Comparison of ENCODE assay signal across 12 cellular contexts in the genomic region with DNA sequence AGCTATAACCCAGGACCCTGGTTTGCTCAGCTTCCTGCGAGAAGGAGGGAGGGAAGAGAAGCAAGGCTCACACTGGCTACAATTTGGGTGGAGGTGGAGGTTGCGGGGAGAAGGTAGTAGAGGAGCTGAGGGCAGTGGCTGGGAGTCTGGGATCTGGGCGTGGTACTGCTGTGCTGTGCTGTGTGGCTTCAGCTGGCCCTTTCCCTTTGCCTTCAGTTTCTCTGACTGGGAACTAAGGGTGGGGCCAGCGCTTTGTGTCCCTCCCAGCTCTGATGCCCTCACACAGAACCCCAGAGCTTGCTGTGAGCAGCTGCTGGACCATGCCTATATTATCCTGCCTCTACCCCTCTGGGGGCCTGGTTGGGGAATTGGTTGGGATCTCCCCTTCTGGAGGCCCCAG.
DNase-seq lines count a peak whose midpoint lies in the region; ATAC-seq and FAIRE-seq lines count a peak whose summit lies in the region.
"Had no signal": no experiment of that assay in that cellular context is flagged by ENCODE, and none has a peak within 500 bp of the region (broad histone marks: within the 10 kb centered on the region; RNA-seq: fewer than 3 reads in every experiment).

No MANE protein-coding gene starts in this region.

- H3K4me1 Mint-ChIP-seq in activated CD8-positive, alpha-beta T cell treated with anti-CD3 and anti-CD28 coated beads, Interleukin-2, amount 10 ng/mL, durations not matched to agents 7 days and 5 days (ENCODE audit: low read depth), result peaks cover 78% of the 10 kb centered on the region

- H4K20me1 ChIP-seq in GM23248 (ENCODE audit: insufficient read depth), result no peaks in the 10 kb centered on the region

- no peaks in the 10 kb centered on the region for H3K9me2 ChIP-seq in GM23248 (ENCODE audit: insufficient read depth)

- FAIRE-seq in small intestine (lab: Jason Lieb, UNC), result no peak
- FAIRE-seq: RCC 7860 had no signal

- DNase-seq in GM23248, result peak; percentile 15
- no peak for DNase-seq in activated CD8-positive, alpha-beta T cell treated with anti-CD3 and anti-CD28 coated beads, Interleukin-2, amount 10 ng/mL, durations not matched to agents 7 days and 5 days
- DNase-seq in small intestine, result peak; percentile 71
- DNase-seq: DMS79 treated with DMSO at 0.1 percent for 48 hours, kidney glomerular epithelial cell, NCI-H2029 treated with DMSO at 0.1 percent for 48 hours had no signal

- no peak overlapping the region for H2AFZ ChIP-seq in GM23248

- no peak overlapping the region for H3K4me3 ChIP-seq in GM23248
- peak overlapping the region in 1 of 2 donors; percentile 8 for H3K4me3 ChIP-seq in small intestine (ENCODE audit: low read depth in 1 of 2, low read length in 2 of 2)

- WGBS in GM23248 (ENCODE audit: low coverage in 1 of 2, low lambda C conversion rate in 2 of 2, missing lambda C conversion rate in 2 of 2), 2 experiments, result 77 to 79% methylated on average over 4 of the region's 4 CpGs
- WGBS in small intestine, 3 donors, result 34 to 58% (median 40%) methylated on average over 4 of the region's 4 CpGs

- H3K27me3 ChIP-seq in GM23248 (replicated peaks; ENCODE audit: insufficient read depth) (no peaks in the 10 kb centered on the region), layer of hippocampus (ENCODE audit: control insufficient read depth, insufficient read depth, low read length) (no peaks in the 10 kb centered on the region), small intestine (ENCODE audit: control insufficient read depth in 2 of 2, insufficient read depth in 2 of 2, low read length in 2 of 2) (no peaks in the 10 kb centered on the region)

- H3K36me3 ChIP-seq in GM23248 (ENCODE audit: low read depth), result no peaks in the 10 kb centered on the region
- no peaks in the 10 kb centered on the region for H3K36me3 ChIP-seq in small intestine (ENCODE audit: control insufficient read depth in 2 of 2, insufficient read depth in 2 of 2, low read length in 2 of 2)

- H3K27ac ChIP-seq in GM23248 (no peak overlapping the region), layer of hippocampus (ENCODE audit: low read depth, low read length) (peak overlapping the region; percentile 22), small intestine (ENCODE audit: low read depth in 1 of 2, low read length in 1 of 2) (peak overlapping the region; percentile 52 to 82)

- H3K36me3 Mint-ChIP-seq in activated CD8-positive, alpha-beta T cell treated with anti-CD3 and anti-CD28 coated beads, Interleukin-2, amount 10 ng/mL, durations not matched to agents 7 days and 5 days (ENCODE audit: low read depth), result peaks cover 83% of the 10 kb centered on the region

- peaks cover 17% of the 10 kb centered on the region for H3K4me1 ChIP-seq in GM23248 (ENCODE audit: insufficient read depth)
- H3K4me1 ChIP-seq in small intestine (ENCODE audit: control insufficient read depth in 2 of 2, insufficient read depth in 1 of 2, low read depth in 1 of 2, low read length in 1 of 2), result peaks cover 22 to 38% of the 10 kb centered on the region in 2 donors

- H3K9me3 ChIP-seq in GM23248 (ENCODE audit: low read depth) (no peaks in the 10 kb centered on the region), small intestine (ENCODE audit: control insufficient read depth, low read depth) (no peaks in the 10 kb centered on the region)

- CTCF ChIA-PET in activated CD8-positive, alpha-beta T cell treated with anti-CD3 and anti-CD28 coated beads, Interleukin-2, amount 10 ng/mL, durations not matched to agents 7 days and 5 days (lab: Charles Lee), result interaction anchor here (0.7 to 2.3 kb wide), 11 partner anchors 10 to 130 kb away, joined by 3 to 11 read pairs (median 4); no protein-coding TSS in a partner anchor

- H3K27me3 Mint-ChIP-seq in activated CD8-positive, alpha-beta T cell treated with anti-CD3 and anti-CD28 coated beads, Interleukin-2, amount 10 ng/mL, durations not matched to agents 7 days and 5 days (ENCODE audit: low read depth), result no peaks in the 10 kb centered on the region

- no peaks in the 10 kb centered on the region for H3F3A ChIP-seq in GM23248 (ENCODE audit: insufficient read depth)

- H3K4me2 ChIP-seq in GM23248 (ENCODE audit: unreplicated experiment), result no peak overlapping the region

- no peak for ATAC-seq in activated CD8-positive, alpha-beta T cell treated with anti-CD3 and anti-CD28 coated beads, Interleukin-2, amount 10 ng/mL, durations not matched to agents 7 days and 5 days
- ATAC-seq in HG02970 (IDR thresholded peaks at IDR 0.05; ENCODE audit: low FRiP score, unreplicated experiment) (no peak), HG03565 (IDR thresholded peaks at IDR 0.05; ENCODE audit: unreplicated experiment) (no peak), HG03342 (IDR thresholded peaks at IDR 0.05; ENCODE audit: unreplicated experiment) (no peak)
- ATAC-seq: esophagus mucosa had no signal

- in situ Hi-C loops in GM23248 (cut with MboI), result no loop called here

- peak overlapping the region; percentile 69 for H3K27ac Mint-ChIP-seq in activated CD8-positive, alpha-beta T cell treated with anti-CD3 and anti-CD28 coated beads, Interleukin-2, amount 10 ng/mL, durations not matched to agents 7 days and 5 days

- no peak overlapping the region for H3K4me3 Mint-ChIP-seq in activated CD8-positive, alpha-beta T cell treated with anti-CD3 and anti-CD28 coated beads, Interleukin-2, amount 10 ng/mL, durations not matched to agents 7 days and 5 days

- H3K79me2 ChIP-seq in GM23248 (ENCODE audit: insufficient read depth), result no peaks in the 10 kb centered on the region

- POLR2A ChIA-PET in activated CD8-positive, alpha-beta T cell treated with anti-CD3 and anti-CD28 coated beads, Interleukin-2, amount 10 ng/mL, durations not matched to agents 7 days and 5 days (lab: Charles Lee), result interaction anchor here (1.8 to 2.2 kb wide), 2 partner anchors 12 to 55 kb away, joined by 6 to 8 read pairs; no protein-coding TSS in a partner anchor

- H3K9me3 Mint-ChIP-seq in activated CD8-positive, alpha-beta T cell treated with anti-CD3 and anti-CD28 coated beads, Interleukin-2, amount 10 ng/mL, durations not matched to agents 7 days and 5 days (ENCODE audit: insufficient read depth), result no peaks in the 10 kb centered on the region

- no peak overlapping the region for H3K9ac ChIP-seq in GM23248
